Comparison of ENCODE assay signal across 10 cellular contexts in genomic region chr2:205705511-205706397, GRCh38. TPM values are rescaled to one million over a fixed set of nuclear protein-coding genes. Genes with fewer than 3 reads are reported as not detected.
A peak's percentile ranks its signal among the peaks of the same experiment; 100 is the strongest.
DNase-seq lines count a peak whose midpoint lies in the region; ATAC-seq and TF ChIP-seq lines count a peak whose summit lies in the region.
"Had no signal": no experiment of that assay in that cellular context is flagged by ENCODE, and none has a peak within 500 bp of the region (broad histone marks: within the 10 kb centered on the region; RNA-seq: fewer than 3 reads in every experiment).

No MANE protein-coding gene starts in this region.

- no peak for DNase-seq in activated CD4-positive, alpha-beta T cell treated with anti-CD3 and anti-CD28 coated beads, Interleukin-2, amount 10 ng/mL, durations not matched to agents 24 days and 14 days
- DNase-seq in activated CD4-positive, alpha-beta T cell treated with anti-CD3 and anti-CD28 coated beads for 48 hours, result no peak
- DNase-seq in activated T-helper 2 cell treated with anti-CD3 and anti-CD28 coated beads, Interferon-gamma antibody, Interleukin-2, Interleukin-4, amounts not matched to agents 10 μg/mL and 5 μg/mL and 100 μg/mL, durations not matched to agents 14 hours and 24 hours and 36 hours (ENCODE audit: low spot score), result no peak
- no peak for DNase-seq in lower lobe of right lung
- no peak for DNase-seq in stimulated activated naive B cell treated with anti-CD40 and anti-IgM and Interleukin-4, amounts not matched to agents 10 μg/mL and 1 μg/mL and 100 μg/mL, for 72 hours
- DNase-seq in KBM-7, result no peak
- DNase-seq in HEK293T (ENCODE audit: extremely low spot score), result no peak
- no peak for DNase-seq in head of caudate nucleus
- DNase-seq: glutamatergic neuron had no signal

- H3K27me3 Mint-ChIP-seq in activated CD4-positive, alpha-beta T cell treated with anti-CD3 and anti-CD28 coated beads, Interleukin-2, amount 10 ng/mL, durations not matched to agents 24 days and 14 days, result no peaks in the 10 kb centered on the region
- no peaks in the 10 kb centered on the region for H3K27me3 Mint-ChIP-seq in activated T-helper 2 cell treated with anti-CD3 and anti-CD28 coated beads, Interferon-gamma antibody, Interleukin-2, Interleukin-4, amounts not matched to agents 10 μg/mL and 5 μg/mL and 100 μg/mL, durations not matched to agents 14 hours and 24 hours and 36 hours (ENCODE audit: low read depth)
- H3K27me3 Mint-ChIP-seq in stimulated activated naive B cell treated with anti-CD40 and anti-IgM and Interleukin-4, amounts not matched to agents 10 μg/mL and 1 μg/mL and 100 μg/mL, for 72 hours, result no peaks in the 10 kb centered on the region

- no peak for TF ChIP-seq CTCF in lower lobe of right lung (IDR thresholded peaks at IDR 0.05)

- peaks cover 50% of the 10 kb centered on the region for H3K4me1 Mint-ChIP-seq in activated CD4-positive, alpha-beta T cell treated with anti-CD3 and anti-CD28 coated beads, Interleukin-2, amount 10 ng/mL, durations not matched to agents 24 days and 14 days
- H3K4me1 Mint-ChIP-seq in activated T-helper 2 cell treated with anti-CD3 and anti-CD28 coated beads, Interferon-gamma antibody, Interleukin-2, Interleukin-4, amounts not matched to agents 10 μg/mL and 5 μg/mL and 100 μg/mL, durations not matched to agents 14 hours and 24 hours and 36 hours (ENCODE audit: low read depth), result peaks cover 55% of the 10 kb centered on the region
- peaks cover 40 to 58% of the 10 kb centered on the region in 2 donors for H3K4me1 Mint-ChIP-seq in stimulated activated naive B cell treated with anti-CD40 and anti-IgM and Interleukin-4, amounts not matched to agents 10 μg/mL and 1 μg/mL and 100 μg/mL, for 72 hours

- no peaks in the 10 kb centered on the region for H3K9me3 Mint-ChIP-seq in activated CD4-positive, alpha-beta T cell treated with anti-CD3 and anti-CD28 coated beads, Interleukin-2, amount 10 ng/mL, durations not matched to agents 24 days and 14 days
- H3K9me3 Mint-ChIP-seq in activated T-helper 2 cell treated with anti-CD3 and anti-CD28 coated beads, Interferon-gamma antibody, Interleukin-2, Interleukin-4, amounts not matched to agents 10 μg/mL and 5 μg/mL and 100 μg/mL, durations not matched to agents 14 hours and 24 hours and 36 hours, result no peaks in the 10 kb centered on the region
- H3K9me3 Mint-ChIP-seq in stimulated activated naive B cell treated with anti-CD40 and anti-IgM and Interleukin-4, amounts not matched to agents 10 μg/mL and 1 μg/mL and 100 μg/mL, for 72 hours, result no peaks in the 10 kb centered on the region
- H3K9me3 Mint-ChIP-seq: neural progenitor cell had no signal

- H3K9me3 ChIP-seq in lower lobe of right lung, result no peaks in the 10 kb centered on the region

- CTCF ChIA-PET in HEK293T (lab: Yijun Ruan, JAX), result interaction anchor here (0.6 kb wide), 1 partner anchor 77 kb away, joined by 3 read pairs; no protein-coding TSS in a partner anchor

- no peak overlapping the region for H3K4me3 Mint-ChIP-seq in activated CD4-positive, alpha-beta T cell treated with anti-CD3 and anti-CD28 coated beads, Interleukin-2, amount 10 ng/mL, durations not matched to agents 24 days and 14 days
- peak overlapping the region; percentile 33 for H3K4me3 Mint-ChIP-seq in activated T-helper 2 cell treated with anti-CD3 and anti-CD28 coated beads, Interferon-gamma antibody, Interleukin-2, Interleukin-4, amounts not matched to agents 10 μg/mL and 5 μg/mL and 100 μg/mL, durations not matched to agents 14 hours and 24 hours and 36 hours (ENCODE audit: low read depth)
- peak overlapping the region; percentile 3 to 67 for H3K4me3 Mint-ChIP-seq in stimulated activated naive B cell treated with anti-CD40 and anti-IgM and Interleukin-4, amounts not matched to agents 10 μg/mL and 1 μg/mL and 100 μg/mL, for 72 hours
- H3K4me3 Mint-ChIP-seq: neural progenitor cell had no signal

- peak overlapping the region; percentile 73 for H3K27ac ChIP-seq in lower lobe of right lung
- H3K27ac ChIP-seq: neural progenitor cell had no signal

- POLR2A ChIA-PET in HEK293T (lab: Yijun Ruan, JAX), result no interaction called here

- no peaks in the 10 kb centered on the region for H3K27me3 ChIP-seq in lower lobe of right lung (ENCODE audit: low read depth)
- H3K27me3 ChIP-seq: neural progenitor cell had no signal

- intact Hi-C loops in activated CD4-positive, alpha-beta T cell treated with anti-CD3 and anti-CD28 coated beads, Interleukin-2, amount 10 ng/mL, durations not matched to agents 24 days and 14 days (cut with micrococcal nuclease), result loop anchor here (2.0 to 10.0 kb wide), 2 partner anchors 21 to 1771 kb away; partner anchors contain the start of gene ICOS
- intact Hi-C loops in activated T-helper 2 cell treated with anti-CD3 and anti-CD28 coated beads, Interferon-gamma antibody, Interleukin-2, Interleukin-4, amounts not matched to agents 10 μg/mL and 5 μg/mL and 100 μg/mL, durations not matched to agents 14 hours and 24 hours and 36 hours (cut with micrococcal nuclease), result loop anchor here (1.0 kb wide), 1 partner anchor 9 kb away; no protein-coding TSS in a partner anchor
- intact Hi-C loops in lower lobe of right lung (cut with DNase I), result no loop called here
- intact Hi-C loops in head of caudate nucleus (cut with DNase I), result no loop called here

- in situ Hi-C loops in KBM-7 (cut with MboI; ENCODE audit: low pct_unique_long_range_greater_than_20kb, low sequenced_read_pairs), result no loop called here

- no peak for ATAC-seq in lower lobe of right lung
- ATAC-seq in stimulated activated naive B cell treated with anti-CD40 and anti-IgM and Interleukin-4, amounts not matched to agents 10 μg/mL and 1 μg/mL and 100 μg/mL, for 72 hours (replicated peaks), result no peak

- H3K36me3 ChIP-seq in lower lobe of right lung, result no peaks in the 10 kb centered on the region
- H3K36me3 ChIP-seq: neural progenitor cell had no signal

- H3K27ac Mint-ChIP-seq in activated CD4-positive, alpha-beta T cell treated with anti-CD3 and anti-CD28 coated beads, Interleukin-2, amount 10 ng/mL, durations not matched to agents 24 days and 14 days, result peak overlapping the region; percentile 93
- H3K27ac Mint-ChIP-seq in activated T-helper 2 cell treated with anti-CD3 and anti-CD28 coated beads, Interferon-gamma antibody, Interleukin-2, Interleukin-4, amounts not matched to agents 10 μg/mL and 5 μg/mL and 100 μg/mL, durations not matched to agents 14 hours and 24 hours and 36 hours, result peak overlapping the region; percentile 97
- peak overlapping the region; percentile 89 for H3K27ac Mint-ChIP-seq in stimulated activated naive B cell treated with anti-CD40 and anti-IgM and Interleukin-4, amounts not matched to agents 10 μg/mL and 1 μg/mL and 100 μg/mL, for 72 hours
- H3K27ac Mint-ChIP-seq: neural progenitor cell had no signal

- peaks cover 16% of the 10 kb centered on the region for H3K36me3 Mint-ChIP-seq in activated CD4-positive, alpha-beta T cell treated with anti-CD3 and anti-CD28 coated beads, Interleukin-2, amount 10 ng/mL, durations not matched to agents 24 days and 14 days (ENCODE audit: low read depth)
- peaks cover 47% of the 10 kb centered on the region for H3K36me3 Mint-ChIP-seq in activated T-helper 2 cell treated with anti-CD3 and anti-CD28 coated beads, Interferon-gamma antibody, Interleukin-2, Interleukin-4, amounts not matched to agents 10 μg/mL and 5 μg/mL and 100 μg/mL, durations not matched to agents 14 hours and 24 hours and 36 hours (ENCODE audit: low read depth)
- H3K36me3 Mint-ChIP-seq in stimulated activated naive B cell treated with anti-CD40 and anti-IgM and Interleukin-4, amounts not matched to agents 10 μg/mL and 1 μg/mL and 100 μg/mL, for 72 hours, result peaks cover 1 to 4% of the 10 kb centered on the region in 2 donors
- H3K36me3 Mint-ChIP-seq: neural progenitor cell had no signal

- H3K4me3 ChIP-seq in lower lobe of right lung, result no peak overlapping the region
- H3K4me3 ChIP-seq: neural progenitor cell had no signal

- H3K4me1 ChIP-seq in lower lobe of right lung, result peaks cover 70% of the 10 kb centered on the region

TF ChIP-seq in HEK293T, 16 proteins besides CTCF, POLR2A, EP300 and RAD21:
- TF ChIP-seq BHLHE40 (IDR thresholded peaks at IDR 0.05; ENCODE audit: borderline replicate concordance), result no peak
- no peak for TF ChIP-seq CTBP1 (IDR thresholded peaks at IDR 0.05; ENCODE audit: borderline replicate concordance)
- TF ChIP-seq ARNT (IDR thresholded peaks at IDR 0.05), result no peak
- no peak for TF ChIP-seq SP1 (IDR thresholded peaks at IDR 0.05)
- TF ChIP-seq LEF1 (IDR thresholded peaks at IDR 0.05; ENCODE audit: borderline replicate concordance), result no peak

RNA-seq across cellular contexts. Expression of gene NRP2, which starts 23.5 kb away (rescaled TPM):
- 61.0 and 64.4 TPM in 2 replicates for total RNA-seq in activated CD4-positive, alpha-beta T cell treated with anti-CD3 and anti-CD28 coated beads, Interleukin-2, amount 10 ng/mL, durations not matched to agents 24 days and 14 days
- 59.9 and 61.7 TPM in 2 replicates for total RNA-seq in activated T-helper 2 cell treated with anti-CD3 and anti-CD28 coated beads, Interferon-gamma antibody, Interleukin-2, Interleukin-4, amounts not matched to agents 10 μg/mL and 5 μg/mL and 100 μg/mL, durations not matched to agents 14 hours and 24 hours and 36 hours
- total RNA-seq in lower lobe of right lung, result 67.5 TPM

Comparison
In these comparisons a context has a peak if more than half of its experiments do, and no peak if none do; other contexts are left out.
1. intact Hi-C loops: an anchor here in activated CD4-positive, alpha-beta T cell treated with anti-CD3 and anti-CD28 coated beads, Interleukin-2, amount 10 ng/mL, durations not matched to agents 24 days and 14 days (2.0 to 10.0 kb wide) and activated T-helper 2 cell treated with anti-CD3 and anti-CD28 coated beads, Interferon-gamma antibody, Interleukin-2, Interleukin-4, amounts not matched to agents 10 μg/mL and 5 μg/mL and 100 μg/mL, durations not matched to agents 14 hours and 24 hours and 36 hours (1.0 kb wide); none called in lower lobe of right lung and head of caudate nucleus.